Comparison of ENCODE assay signal across 8 cellular contexts in the genomic region with DNA sequence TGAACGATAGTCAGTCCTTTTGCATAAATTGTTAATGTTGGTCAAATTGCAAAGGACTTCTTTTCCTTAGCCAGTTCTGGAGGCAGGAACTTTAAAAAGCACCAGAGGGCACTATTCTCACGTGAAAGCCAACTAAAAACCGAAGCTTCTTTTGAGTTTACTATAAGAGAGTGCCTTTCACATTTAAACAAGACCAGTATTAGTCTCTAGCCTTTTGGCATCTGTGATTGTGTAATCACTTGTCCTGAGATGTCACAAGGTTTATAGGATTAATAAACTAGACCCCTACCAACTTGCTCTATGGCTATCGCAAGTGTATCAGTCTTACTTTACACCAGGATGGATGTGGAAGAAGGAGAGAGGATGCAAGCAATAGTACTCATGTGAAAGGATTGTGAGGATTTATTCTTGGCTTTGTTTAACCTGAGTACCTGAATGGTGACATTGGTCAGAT. TPM values are rescaled to one million over a fixed set of nuclear protein-coding genes. Genes with fewer than 3 reads are reported as not detected.
DNase-seq lines count a peak whose midpoint lies in the region; ATAC-seq, FAIRE-seq and TF ChIP-seq lines count a peak whose summit lies in the region.

No MANE protein-coding gene starts in this region.

- intact Hi-C loops in activated T-helper 2 cell treated with anti-CD3 and anti-CD28 coated beads, Interferon-gamma antibody, Interleukin-2, Interleukin-4, amounts not matched to agents 10 μg/mL and 5 μg/mL and 100 μg/mL, durations not matched to agents 14 hours and 24 hours and 36 hours (cut with micrococcal nuclease), result loop anchor here (1.0 to 5.0 kb wide), 5 partner anchors 80 to 997 kb away; a partner anchor contains a TSS

- no peaks in the 10 kb centered on the region for H3K9me3 ChIP-seq in H1 (ENCODE audit: insufficient read depth in 2 of 2, low read depth in 1 of 2, low read length in 1 of 2)

- peak; percentile 85 to 87 for TF ChIP-seq RAD21 in H1 (IDR thresholded peaks at IDR 0.05 in 1 of 2, conservative IDR thresholded peaks at IDR 0.05 in 1 of 2; ENCODE audit: low read depth in 2 of 2, low read length in 2 of 2)

- no peaks in the 10 kb centered on the region for H3K4me1 ChIP-seq in H1 (replicated peaks in 1 of 4; ENCODE audit: control insufficient read depth in 3 of 4, insufficient read depth in 4 of 4, low read length in 3 of 4)

- POLR2A ChIA-PET in RWPE1 (lab: Yijun Ruan, JAX; ENCODE audit: low non-redundant PET), result no interaction called here
- POLR2A ChIA-PET in H1 (lab: Charles Lee; ENCODE audit: partially characterized antibody), result interaction anchor here (0.6 kb wide), 1 partner anchor 30 kb away, joined by 3 read pairs; no protein-coding TSS in a partner anchor

- H3K27ac ChIP-seq in HL-60 (replicated peaks) (no peak overlapping the region), RWPE1 (no peak overlapping the region), H1 (ENCODE audit: low read depth, low read length) (no peak overlapping the region)

- H2BK5ac ChIP-seq in H1 (ENCODE audit: low read depth, low read length), result no peak overlapping the region

- no peak overlapping the region for H2BK120ac ChIP-seq in H1 (replicated peaks; ENCODE audit: low read depth, low read length)

- no peak overlapping the region for H2BK20ac ChIP-seq in H1 (ENCODE audit: low read length)

- no peak overlapping the region for H4K5ac ChIP-seq in H1 (ENCODE audit: insufficient read length, low read depth, low read length)

- peak; percentile 71 for ATAC-seq in GM19397 (IDR thresholded peaks at IDR 0.05; ENCODE audit: unreplicated experiment)

- peak overlapping the region; percentile 76; the same call in 1 of the 2 replicates for H2AFZ ChIP-seq in H1 (ENCODE audit: low read length)

- H3K4me3 ChIP-seq in HL-60 (replicated peaks; ENCODE audit: insufficient read depth, low read length) (no peak overlapping the region), H1 (ENCODE audit: extremely low read depth in 1 of 4, insufficient read depth in 2 of 4, low read depth in 3 of 4, low read length in 4 of 4) (no peak overlapping the region)

- no peak overlapping the region for H2BK15ac ChIP-seq in H1 (ENCODE audit: low read length)

- H3K27me3 Mint-ChIP-seq in activated T-helper 2 cell treated with anti-CD3 and anti-CD28 coated beads, Interferon-gamma antibody, Interleukin-2, Interleukin-4, amounts not matched to agents 10 μg/mL and 5 μg/mL and 100 μg/mL, durations not matched to agents 14 hours and 24 hours and 36 hours (ENCODE audit: low read depth), result peaks cover 12% of the 10 kb centered on the region

- no peak overlapping the region for H2BK12ac ChIP-seq in H1 (ENCODE audit: low read depth, low read length)

- TF ChIP-seq EP300 in H1 (IDR thresholded peaks at IDR 0.05; ENCODE audit: borderline replicate concordance in 1 of 2, low read depth in 2 of 2, low read length in 2 of 2), result no peak

- H3K27ac Mint-ChIP-seq in activated T-helper 2 cell treated with anti-CD3 and anti-CD28 coated beads, Interferon-gamma antibody, Interleukin-2, Interleukin-4, amounts not matched to agents 10 μg/mL and 5 μg/mL and 100 μg/mL, durations not matched to agents 14 hours and 24 hours and 36 hours, result no peak overlapping the region

- H3K4ac ChIP-seq in H1 (replicated peaks; ENCODE audit: insufficient read length, low read depth, low read length), result no peak overlapping the region

- TF ChIP-seq CTCF in HL-60 (IDR thresholded peaks at IDR 0.05; ENCODE audit: insufficient read depth, low read length) (peak; percentile 13), RWPE1 (conservative IDR thresholded peaks at IDR 0.05; ENCODE audit: low read depth) (peak; percentile 61), H1 (IDR thresholded peaks at IDR 0.05; ENCODE audit: control extremely low read depth in 1 of 3, insufficient read depth in 1 of 3, low read depth in 1 of 3, low read length in 3 of 3) (peak in 2 of 3 experiments; percentile 60; a peak in 3 of 4 replicates)

- no peak overlapping the region for H3K14ac ChIP-seq in H1 (ENCODE audit: insufficient read length)

- no peaks in the 10 kb centered on the region for H3K23me2 ChIP-seq in H1 (ENCODE audit: low read depth, low read length)

- no peaks in the 10 kb centered on the region for H3K36me3 Mint-ChIP-seq in activated T-helper 2 cell treated with anti-CD3 and anti-CD28 coated beads, Interferon-gamma antibody, Interleukin-2, Interleukin-4, amounts not matched to agents 10 μg/mL and 5 μg/mL and 100 μg/mL, durations not matched to agents 14 hours and 24 hours and 36 hours (ENCODE audit: low read depth)

- WGBS in H1 (ENCODE audit: extremely low coverage in 1 of 2, insufficient coverage in 1 of 2, insufficient read length in 1 of 2, insufficient replicate concordance in 2 of 2, low coverage in 1 of 2, low lambda C conversion rate in 2 of 2, missing lambda C conversion rate in 1 of 2), 2 experiments, result 39% methylated on average over 4 of the region's 4 CpGs; no CpG with 5 or more reads in 1 of the 2 experiments

- no peak for FAIRE-seq in H1 (lab: Jason Lieb, UNC)

- H3K4me3 Mint-ChIP-seq in activated T-helper 2 cell treated with anti-CD3 and anti-CD28 coated beads, Interferon-gamma antibody, Interleukin-2, Interleukin-4, amounts not matched to agents 10 μg/mL and 5 μg/mL and 100 μg/mL, durations not matched to agents 14 hours and 24 hours and 36 hours (ENCODE audit: low read depth), result no peak overlapping the region

- no peaks in the 10 kb centered on the region for H3K36me3 ChIP-seq in H1 (ENCODE audit: control insufficient read depth in 2 of 4, insufficient read depth in 4 of 4, low read length in 3 of 4)

- H3K56ac ChIP-seq in H1 (replicated peaks; ENCODE audit: insufficient read length, low read depth, low read length), result no peak overlapping the region

- CTCF ChIA-PET in RWPE1 (lab: Yijun Ruan, JAX) (interaction anchor here (0.6 to 2.8 kb wide), 18 partner anchors 9 to 394 kb away, joined by 3 to 18 read pairs (median 4); no protein-coding TSS in a partner anchor), H1 (lab: Charles Lee; ENCODE audit: partially characterized antibody) (interaction anchor here (0.6 to 4.5 kb wide), 31 partner anchors 9 to 404 kb away, joined by 3 to 39 read pairs (median 3); a partner anchor contains a TSS)

- H3K79me1 ChIP-seq in H1 (ENCODE audit: low read depth, low read length), result no peaks in the 10 kb centered on the region

- DNase-seq in DMS79 treated with DMSO at 0.1 percent for 48 hours (lab: John Stamatoyannopoulos, UW) (peak; percentile 46), HL-60 (ENCODE audit: low read depth in 1 of 2, low spot score in 1 of 2) (no peak), RWPE1 (ENCODE audit: low spot score) (peak; percentile 52), H1 (ENCODE audit: low read depth in 1 of 2, low spot score in 2 of 2) (no peak), midbrain (lab: John Stamatoyannopoulos, UW) (peak; percentile 64), NCI-H226 (no peak)
- DNase-seq in activated T-helper 2 cell treated with anti-CD3 and anti-CD28 coated beads, Interferon-gamma antibody, Interleukin-2, Interleukin-4, amounts not matched to agents 10 μg/mL and 5 μg/mL and 100 μg/mL, durations not matched to agents 14 hours and 24 hours and 36 hours (ENCODE audit: low spot score), result no peak

- no peaks in the 10 kb centered on the region for H3K79me2 ChIP-seq in H1 (ENCODE audit: control insufficient read depth in 1 of 2, insufficient read depth in 2 of 2, low read length in 2 of 2)

- H4K20me1 ChIP-seq in H1 (replicated peaks in 1 of 2; ENCODE audit: control insufficient read depth in 1 of 2, insufficient read depth in 2 of 2, low read length in 2 of 2), result no peaks in the 10 kb centered on the region

- peaks cover 23% of the 10 kb centered on the region for H3K4me1 Mint-ChIP-seq in activated T-helper 2 cell treated with anti-CD3 and anti-CD28 coated beads, Interferon-gamma antibody, Interleukin-2, Interleukin-4, amounts not matched to agents 10 μg/mL and 5 μg/mL and 100 μg/mL, durations not matched to agents 14 hours and 24 hours and 36 hours (ENCODE audit: low read depth)

- no peak overlapping the region for H3K23ac ChIP-seq in H1 (ENCODE audit: insufficient read length)

- H4K91ac ChIP-seq in H1 (replicated peaks; ENCODE audit: insufficient read length, low read length), result no peak overlapping the region

- TF ChIP-seq POLR2A in H1 (IDR thresholded peaks at IDR 0.05; ENCODE audit: control extremely low read depth in 1 of 2, low read depth in 2 of 2, low read length in 2 of 2), result no peak

- H3K9ac ChIP-seq in H1 (replicated peaks in 1 of 4; ENCODE audit: extremely low read depth in 1 of 4, low read depth in 3 of 4, low read length in 3 of 4), result no peak overlapping the region; a peak in 1 of 7 replicates

- H4K8ac ChIP-seq in H1 (ENCODE audit: extremely low read depth, insufficient read depth, low read length), result no peak overlapping the region

- H3K4me2 ChIP-seq in H1 (ENCODE audit: insufficient read depth in 1 of 2, low read depth in 2 of 2, low read length in 2 of 2), result no peak overlapping the region

- H3K27me3 ChIP-seq in HL-60 (ENCODE audit: insufficient read depth, poor library complexity, severe bottlenecking), result peaks cover 2% of the 10 kb centered on the region
- no peaks in the 10 kb centered on the region for H3K27me3 ChIP-seq in H1 (replicated peaks in 1 of 4; ENCODE audit: control insufficient read depth in 3 of 4, extremely low read depth in 1 of 4, insufficient read depth in 3 of 4, low read length in 3 of 4)

- H2AK5ac ChIP-seq in H1 (ENCODE audit: low read depth, low read length), result no peak overlapping the region

- H3K18ac ChIP-seq in H1 (ENCODE audit: extremely low read depth, low read length), result no peak overlapping the region

- no peaks in the 10 kb centered on the region for H3K9me3 Mint-ChIP-seq in activated T-helper 2 cell treated with anti-CD3 and anti-CD28 coated beads, Interferon-gamma antibody, Interleukin-2, Interleukin-4, amounts not matched to agents 10 μg/mL and 5 μg/mL and 100 μg/mL, durations not matched to agents 14 hours and 24 hours and 36 hours

TF ChIP-seq in H1, 55 proteins besides CTCF, POLR2A, EP300 and RAD21:
- TF ChIP-seq JUN (IDR thresholded peaks at IDR 0.05; ENCODE audit: low read depth, low read length) (no peak), CEBPB (IDR thresholded peaks at IDR 0.05; ENCODE audit: low read depth, low read length) (peak; percentile 58; the same call in 1 of the 2 replicates)

RNA-seq across cellular contexts. Expression of a gene that starts 14.4 kb away (rescaled TPM):
- 0.63 and 0.80 TPM in 2 replicates for total RNA-seq in H1 (2021; fragmentation: NEBNext Ultra II Directional; extraction: Animal tissue kit (Norgen Biotek cat#: 25700))
- 0.33 and 0.36 TPM in 2 replicates for polyA plus RNA-seq in H1 (2011; rRNA removed)
- 0.19 TPM for polyA plus RNA-seq in H1 (2011; cell fraction: cytosol; rRNA removed)
- 0.33 TPM for polyA plus RNA-seq in H1 (2011; cell fraction: nucleus; rRNA removed)
- 0.36 to 0.51 TPM (median 0.45 TPM) in 4 replicates for polyA plus RNA-seq in H1 (2012, experiment 1 of 2)
- polyA plus RNA-seq in H1 (2012, experiment 2 of 2), result not detected
- polyA plus RNA-seq in H1 (2013, experiment 1 of 2), result 0.43 TPM
- 0.40 TPM for polyA plus RNA-seq in H1 (2013, experiment 2 of 2)
- polyA minus RNA-seq in H1 (2011; rRNA and poly(A)+ RNA removed), result 0.50 and 1.1 TPM in 2 replicates
- not detected for polyA minus RNA-seq in H1 (2011; cell fraction: cytosol; rRNA and poly(A)+ RNA removed)
- 2.7 TPM for polyA minus RNA-seq in H1 (2011; cell fraction: nucleus; rRNA and poly(A)+ RNA removed)
- total RNA-seq in activated T-helper 2 cell treated with anti-CD3 and anti-CD28 coated beads, Interferon-gamma antibody, Interleukin-2, Interleukin-4, amounts not matched to agents 10 μg/mL and 5 μg/mL and 100 μg/mL, durations not matched to agents 14 hours and 24 hours and 36 hours, result 92.2 and 96.9 TPM in 2 replicates

Comparison
In these comparisons a context has a peak if more than half of its experiments do, and no peak if none do; other contexts are left out.
1. DNase-seq: peak in DMS79 treated with DMSO at 0.1 percent for 48 hours (single experiment), RWPE1 (single experiment) and midbrain (single experiment); none in HL-60 (0 of 2), H1 (0 of 2), activated T-helper 2 cell treated with anti-CD3 and anti-CD28 coated beads, Interferon-gamma antibody, Interleukin-2, Interleukin-4, amounts not matched to agents 10 μg/mL and 5 μg/mL and 100 μg/mL, durations not matched to agents 14 hours and 24 hours and 36 hours (single experiment) and NCI-H226 (single experiment).
2. RNA of a gene that starts 14.4 kb away (total RNA-seq): 92.2 to 96.9 TPM in activated T-helper 2 cell treated with anti-CD3 and anti-CD28 coated beads, Interferon-gamma antibody, Interleukin-2, Interleukin-4, amounts not matched to agents 10 μg/mL and 5 μg/mL and 100 μg/mL, durations not matched to agents 14 hours and 24 hours and 36 hours; 0.63 to 0.80 TPM in H1; every median in the first group is over 10 times any median in the second.
3. Peak in every context shown above with its lines, with median percentiles within 50 percentile points of each other: CTCF ChIP-seq.